ENCODE assay signal across 30 cellular contexts in the genomic region with DNA sequence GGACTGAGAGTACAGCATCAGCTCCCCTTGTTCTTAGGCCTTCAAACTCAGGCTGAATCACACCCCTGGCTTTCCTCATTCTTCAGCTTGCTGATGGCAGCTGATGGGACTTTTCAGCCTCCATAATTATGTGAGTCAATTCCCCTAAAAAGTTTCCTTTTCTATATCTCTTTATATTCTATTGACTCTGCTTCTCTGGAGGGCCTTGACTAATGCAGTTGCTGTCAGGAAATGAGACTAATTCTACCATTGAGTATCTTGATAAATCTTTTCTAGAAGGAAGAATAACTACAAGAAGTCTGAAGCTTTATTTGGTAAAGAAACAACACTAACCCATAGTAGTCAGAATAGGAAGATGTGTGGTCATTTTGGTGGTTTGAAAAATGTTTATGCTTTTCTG. TPM values are rescaled to one million over a fixed set of nuclear protein-coding genes. Genes with fewer than 3 reads are reported as not detected.
DNase-seq lines count a peak whose midpoint lies in the region; ATAC-seq, FAIRE-seq and TF ChIP-seq lines count a peak whose summit lies in the region.
"Had no signal": no experiment of that assay in that cellular context is flagged by ENCODE, and none has a peak within 500 bp of the region (broad histone marks: within the 10 kb centered on the region; RNA-seq: fewer than 3 reads in every experiment).

No MANE protein-coding gene starts in this region.

- H2AFZ ChIP-seq in GM12878 (ENCODE audit: control insufficient read depth, low read depth, low read length), result no peak overlapping the region; the same call in 1 of the 2 replicates

- RAD21 ChIA-PET in GM12878 (lab: Charles Lee; ENCODE audit: unreplicated experiment), result no interaction called here

- no peaks in the 10 kb centered on the region for H3K9me3 Mint-ChIP-seq in activated T-cell treated with anti-CD3 and anti-CD28 coated beads, Interleukin-2, amount 50 U/mL, for 72 hours
- peaks cover 13% of the 10 kb centered on the region for H3K9me3 Mint-ChIP-seq in type B pancreatic cell

- no TSS peak for BruUV-seq in GM12878 (replicated peaks; lab: Mats Ljungman, UMichigan)

- no peaks in the 10 kb centered on the region for H4K20me1 ChIP-seq in GM12878 (ENCODE audit: control insufficient read depth, insufficient read depth)

- H3K4me1 ChIP-seq in GM12878 (ENCODE audit: control insufficient read depth, insufficient read depth, low read length) (no peaks in the 10 kb centered on the region), SJCRH30 (no peaks in the 10 kb centered on the region)
- H3K4me1 ChIP-seq: A549 had no signal

- SMC1A ChIA-PET in GM12878 (lab: Charles Lee; ENCODE audit: uncharacterized antibody, unreplicated experiment), result interaction anchor here (1.7 kb wide), 1 partner anchor 12 kb away, joined by 8 read pairs; no protein-coding TSS in a partner anchor

- no peak overlapping the region for H3K4me3 ChIP-seq in GM12878
- no peak overlapping the region for H3K4me3 ChIP-seq in fibroblast of the aortic adventitia (ENCODE audit: low read depth, low read length)
- no peak overlapping the region for H3K4me3 ChIP-seq in SJCRH30
- H3K4me3 ChIP-seq: A549, SJSA1 had no signal

- TF ChIP-seq CTCF in GM12878 (IDR thresholded peaks at IDR 0.05 in 2 of 3, conservative IDR thresholded peaks at IDR 0.05 in 1 of 3; ENCODE audit: control insufficient read depth in 2 of 3, extremely low read depth in 1 of 3, insufficient read depth in 1 of 3, low read depth in 3 of 3, low read length in 3 of 3) (no peak), fibroblast of the aortic adventitia (IDR thresholded peaks at IDR 0.05; ENCODE audit: insufficient read depth, low read length) (no peak), type B pancreatic cell (conservative IDR thresholded peaks at IDR 0.05) (no peak)

- FAIRE-seq in GM12878 (lab: Jason Lieb, UNC) (no peak), GM19239 (lab: Jason Lieb, UNC) (no peak)
- FAIRE-seq: A549, GM12891, H1 had no signal

- H3K9ac ChIP-seq in GM12878 (ENCODE audit: control insufficient read depth, insufficient read depth, low read length), result no peak overlapping the region

- in situ Hi-C loops in GM12878 (cut with MboI), result no loop called here

- intact Hi-C loops in GM12878 (cut with micrococcal nuclease; ENCODE audit: unreplicated experiment), result no loop called here

- DNase-seq in activated T-cell treated with anti-CD3 and anti-CD28 coated beads, Interleukin-2, amount 50 U/mL, for 72 hours, result peak in 1 of 2 donors; percentile 4
- DNase-seq in activated T-cell treated with anti-CD3 and anti-CD28 coated beads, Interleukin-2, amount 50 U/mL, for 1 hour, result no peak
- DNase-seq in GM12878 (ENCODE audit: low read depth, low spot score), result no peak
- peak; percentile 17 for DNase-seq in fibroblast of the aortic adventitia (ENCODE audit: low read depth)
- DNase-seq in type B pancreatic cell (ENCODE audit: extremely low spot score, unreplicated experiment), result no peak
- no peak for DNase-seq in GM19239 (ENCODE audit: insufficient read length, low spot score)
- no peak for DNase-seq in SJCRH30
- DNase-seq: C1 segment of cervical spinal cord; CD4-positive, alpha-beta memory T cell; COR-L47; GDM1; HCEC 1CT; KBM-7; MV-4-11; NCI-H1105; NCI-H1436 treated with DMSO at 0.1 percent for 48 hours; NCI-H187 treated with DMSO at 0.1 percent for 48 hours; NCI-H2171 treated with DMSO at 0.1 percent for 48 hours; NCI-H345; NCI-H524 treated with DMSO at 0.1 percent for 48 hours; NCI-H774; PC-3 had no signal

- H3K4me2 ChIP-seq in GM12878 (ENCODE audit: control insufficient read depth, insufficient read depth), result no peak overlapping the region
- H3K4me2 ChIP-seq: A549 had no signal

- no peak for TF ChIP-seq EP300 in GM12878 (IDR thresholded peaks at IDR 0.05; ENCODE audit: borderline replicate concordance in 1 of 2, control insufficient read depth in 1 of 2, low read depth in 2 of 2, low read length in 2 of 2)

- H3K4me3 Mint-ChIP-seq in activated T-cell treated with anti-CD3 and anti-CD28 coated beads, Interleukin-2, amount 50 U/mL, for 72 hours, result no peak overlapping the region
- H3K4me3 Mint-ChIP-seq in type B pancreatic cell, result no peak overlapping the region
- H3K4me3 Mint-ChIP-seq: CD4-positive, alpha-beta memory T cell had no signal

- no peak for TF ChIP-seq RAD21 in GM12878 (IDR thresholded peaks at IDR 0.05; ENCODE audit: insufficient read depth, low read depth, low read length)

- peak; percentile 53 to 76 for ATAC-seq in activated T-cell treated with anti-CD3 and anti-CD28 coated beads, Interleukin-2, amount 50 U/mL, for 72 hours (replicated peaks in 1 of 2)
- ATAC-seq in GM12878, result no peak
- ATAC-seq: A549, PC-3, Right ventricle myocardium inferior had no signal

- POLR2A ChIA-PET in GM12878 (lab: Charles Lee), result no interaction called here

- H3K79me2 ChIP-seq in GM12878 (ENCODE audit: control insufficient read depth, insufficient read depth, low read length), result no peaks in the 10 kb centered on the region

- H3K27ac Mint-ChIP-seq in activated T-cell treated with anti-CD3 and anti-CD28 coated beads, Interleukin-2, amount 50 U/mL, for 72 hours, result peak overlapping the region; percentile 12
- H3K27ac Mint-ChIP-seq in type B pancreatic cell, result peak overlapping the region; percentile 5
- H3K27ac Mint-ChIP-seq: CD4-positive, alpha-beta memory T cell had no signal

- CTCF ChIA-PET in GM12878 (lab: Yijun Ruan, JAX), result interaction anchor here (0.8 to 2.3 kb wide), 4 partner anchors 11 to 303 kb away, joined by 3 to 16 read pairs (median 4); no protein-coding TSS in a partner anchor

- H3K9me3 ChIP-seq in GM12878 (replicated peaks; ENCODE audit: control insufficient read depth, insufficient read depth, low read length), result no peaks in the 10 kb centered on the region
- no peaks in the 10 kb centered on the region for H3K9me3 ChIP-seq in SJCRH30 (replicated peaks)
- H3K9me3 ChIP-seq: A549, SJSA1 had no signal

- H3K27me3 ChIP-seq in GM12878 (replicated peaks in 1 of 2; ENCODE audit: control insufficient read depth in 2 of 2, insufficient read depth in 2 of 2, low read length in 1 of 2) (no peaks in the 10 kb centered on the region), SJCRH30 (no peaks in the 10 kb centered on the region)
- H3K27me3 ChIP-seq: SJSA1 had no signal

- TF ChIP-seq POLR2A in GM12878 (IDR thresholded peaks at IDR 0.05; ENCODE audit: low read depth, low read length), result no peak

- H3K27me3 Mint-ChIP-seq in activated T-cell treated with anti-CD3 and anti-CD28 coated beads, Interleukin-2, amount 50 U/mL, for 72 hours (ENCODE audit: low read depth), result peaks cover 6% of the 10 kb centered on the region
- peaks cover 6% of the 10 kb centered on the region for H3K27me3 Mint-ChIP-seq in type B pancreatic cell

- H3K36me3 ChIP-seq in GM12878 (ENCODE audit: control insufficient read depth in 2 of 2, insufficient read depth in 2 of 2, low read length in 1 of 2), result no peaks in the 10 kb centered on the region
- H3K36me3 ChIP-seq in SJCRH30, result no peaks in the 10 kb centered on the region
- H3K36me3 ChIP-seq: SJSA1 had no signal

- no peaks in the 10 kb centered on the region for H3K36me3 Mint-ChIP-seq in activated T-cell treated with anti-CD3 and anti-CD28 coated beads, Interleukin-2, amount 50 U/mL, for 72 hours (ENCODE audit: insufficient read depth in 2 of 2)
- no peaks in the 10 kb centered on the region for H3K36me3 Mint-ChIP-seq in type B pancreatic cell
- H3K36me3 Mint-ChIP-seq: CD4-positive, alpha-beta memory T cell had no signal

- peaks cover 6% of the 10 kb centered on the region for H3K4me1 Mint-ChIP-seq in activated T-cell treated with anti-CD3 and anti-CD28 coated beads, Interleukin-2, amount 50 U/mL, for 72 hours (ENCODE audit: low read depth)
- no peaks in the 10 kb centered on the region for H3K4me1 Mint-ChIP-seq in type B pancreatic cell (ENCODE audit: unreplicated experiment)
- H3K4me1 Mint-ChIP-seq: CD4-positive, alpha-beta memory T cell had no signal

- H3K27ac ChIP-seq in GM12878 (ENCODE audit: control insufficient read depth, insufficient read depth), result no peak overlapping the region
- H3K27ac ChIP-seq in SJCRH30, result no peak overlapping the region
- H3K27ac ChIP-seq: A549, SJSA1 had no signal

RNA-seq across cellular contexts. Expression of a gene that starts 16.0 kb away (rescaled TPM):
- total RNA-seq in activated T-cell treated with anti-CD3 and anti-CD28 coated beads, Interleukin-2, amount 50 U/mL, for 72 hours, result not detected
- total RNA-seq in GM12878 (2013; cell fraction: nucleolus; rRNA removed), result not detected in 2 replicates
- not detected in 2 replicates for total RNA-seq in GM12878 (2014; rRNA removed)
- not detected in 2 replicates for total RNA-seq in GM12878 (2014; rRNA removed; fragmentation: Illumina TruSeq; extraction: Trizol)
- not detected in 2 replicates for total RNA-seq in GM12878 (2021)
- polyA plus RNA-seq in GM12878 (2011; ENCODE audit: low read depth), result not detected
- not detected in 2 replicates for polyA plus RNA-seq in GM12878 (2011; rRNA removed)
- not detected in 2 replicates for polyA plus RNA-seq in GM12878 (2011; cell fraction: cytosol; rRNA removed)
- polyA plus RNA-seq in GM12878 (2011; cell fraction: nucleus; rRNA removed), result not detected in 2 replicates
- polyA plus RNA-seq in GM12878 (2012), result not detected in 2 replicates
- polyA plus RNA-seq in GM12878 (2014; fragmentation: Illumina TruSeq; extraction: Trizol), result not detected in 2 replicates
- polyA plus RNA-seq in GM12878 (2014; fragmentation: Nextera tagmentation; extraction: Ambion mirVana), result not detected
- not detected in 2 replicates for polyA plus RNA-seq in GM12878 (2014; rRNA removed)
- not detected for polyA plus RNA-seq in GM12878 (2016; fragmentation: Nextera tagmentation; extraction: Ambion mirVana)
- polyA minus RNA-seq in GM12878 (2011; rRNA and poly(A)+ RNA removed), result not detected in 2 replicates
- not detected in 2 replicates for polyA minus RNA-seq in GM12878 (2011; cell fraction: cytosol; rRNA and poly(A)+ RNA removed)
- not detected in 2 replicates for polyA minus RNA-seq in GM12878 (2011; cell fraction: nucleus; rRNA and poly(A)+ RNA removed)
- total RNA-seq in fibroblast of the aortic adventitia (ENCODE audit: low replicate concordance), result not detected in 2 replicates
- not detected in 2 replicates for total RNA-seq in type B pancreatic cell (ENCODE audit: low replicate concordance)
- not detected in 2 replicates for total RNA-seq in SJCRH30 (2014; rRNA removed; shearing (Covaris generic))
- total RNA-seq: H1, LHCN-M2, MCF 10A, PC-3, RPMI7951, SJSA1 had no signal
- polyA plus RNA-seq: CD4-positive, alpha-beta memory T cell had no signal

RNA-seq across cellular contexts. Expression of a gene that starts 43.4 kb away (rescaled TPM):
- total RNA-seq in activated T-cell treated with anti-CD3 and anti-CD28 coated beads, Interleukin-2, amount 50 U/mL, for 72 hours, result not detected
- total RNA-seq in GM12878 (2013; cell fraction: nucleolus; rRNA removed), result not detected in 2 replicates
- total RNA-seq in GM12878 (2014; rRNA removed), result not detected in 2 replicates
- not detected in 2 replicates for total RNA-seq in GM12878 (2014; rRNA removed; fragmentation: Illumina TruSeq; extraction: Trizol)
- total RNA-seq in GM12878 (2021), result not detected in 2 replicates
- not detected for polyA plus RNA-seq in GM12878 (2011; ENCODE audit: low read depth)
- not detected in 2 replicates for polyA plus RNA-seq in GM12878 (2011; rRNA removed)
- not detected in 2 replicates for polyA plus RNA-seq in GM12878 (2011; cell fraction: cytosol; rRNA removed)
- not detected in 2 replicates for polyA plus RNA-seq in GM12878 (2011; cell fraction: nucleus; rRNA removed)
- not detected in 2 replicates for polyA plus RNA-seq in GM12878 (2012)
- not detected in 2 replicates for polyA plus RNA-seq in GM12878 (2014; fragmentation: Illumina TruSeq; extraction: Trizol)
- polyA plus RNA-seq in GM12878 (2014; fragmentation: Nextera tagmentation; extraction: Ambion mirVana), result not detected
- polyA plus RNA-seq in GM12878 (2014; rRNA removed), result not detected in 2 replicates
- not detected for polyA plus RNA-seq in GM12878 (2016; fragmentation: Nextera tagmentation; extraction: Ambion mirVana)
- not detected in 2 replicates for polyA minus RNA-seq in GM12878 (2011; rRNA and poly(A)+ RNA removed)
- not detected in 2 replicates for polyA minus RNA-seq in GM12878 (2011; cell fraction: cytosol; rRNA and poly(A)+ RNA removed)
- polyA minus RNA-seq in GM12878 (2011; cell fraction: nucleus; rRNA and poly(A)+ RNA removed), result not detected in 2 replicates
- not detected in 2 replicates for total RNA-seq in fibroblast of the aortic adventitia (ENCODE audit: low replicate concordance)
- not detected in 2 replicates for total RNA-seq in type B pancreatic cell (ENCODE audit: low replicate concordance)
- total RNA-seq in SJCRH30 (2014; rRNA removed; shearing (Covaris generic)), result 0.61 TPM in 1 of 2 replicates, not detected in the other
- total RNA-seq: CD4-positive, alpha-beta memory T cell; H1; LHCN-M2; MCF 10A; PC-3; RPMI7951; SJSA1 had no signal
- polyA plus RNA-seq: A549; CD4-positive, alpha-beta memory T cell had no signal

RNA-seq across cellular contexts. Expression of a gene that starts 55.9 kb away (rescaled TPM):
- total RNA-seq in activated T-cell treated with anti-CD3 and anti-CD28 coated beads, Interleukin-2, amount 50 U/mL, for 72 hours, result not detected
- total RNA-seq in GM12878 (2013; cell fraction: nucleolus; rRNA removed), result 18.8 and 19.1 TPM in 2 replicates
- total RNA-seq in GM12878 (2014; rRNA removed) (16.1 and 17.1 TPM in 2 replicates), GM12878 (2014; rRNA removed; fragmentation: Illumina TruSeq; extraction: Trizol) (13.2 and 14.2 TPM in 2 replicates), GM12878 (2021) (11.5 and 12.7 TPM in 2 replicates), fibroblast of the aortic adventitia (ENCODE audit: low replicate concordance) (not detected in 2 replicates), type B pancreatic cell (ENCODE audit: low replicate concordance) (0.21 TPM in 1 of 2 replicates, not detected in the other)
- polyA plus RNA-seq in GM12878 (2011; ENCODE audit: low read depth), result 19.8 TPM
- polyA plus RNA-seq in GM12878 (2011; rRNA removed) (20.5 and 22.4 TPM in 2 replicates), GM12878 (2014; fragmentation: Illumina TruSeq; extraction: Trizol) (12.5 and 17.0 TPM in 2 replicates), GM12878 (2014; fragmentation: Nextera tagmentation; extraction: Ambion mirVana) (1 to 10 TPM; 9.4 to 9.6 TPM), GM12878 (2014; rRNA removed) (18.1 and 23.0 TPM in 2 replicates), GM12878 (2016; fragmentation: Nextera tagmentation; extraction: Ambion mirVana) (10 to 100 TPM; 24.0 to 24.9 TPM)
- 42.5 and 45.1 TPM in 2 replicates for polyA plus RNA-seq in GM12878 (2011; cell fraction: cytosol; rRNA removed)
- 8.7 and 12.1 TPM in 2 replicates for polyA plus RNA-seq in GM12878 (2011; cell fraction: nucleus; rRNA removed)
- 28.0 and 44.1 TPM in 2 replicates for polyA plus RNA-seq in GM12878 (2012)
- 23.8 and 48.9 TPM in 2 replicates for polyA minus RNA-seq in GM12878 (2011; rRNA and poly(A)+ RNA removed)
- 8.6 and 10.3 TPM in 2 replicates for polyA minus RNA-seq in GM12878 (2011; cell fraction: cytosol; rRNA and poly(A)+ RNA removed)
- polyA minus RNA-seq in GM12878 (2011; cell fraction: nucleus; rRNA and poly(A)+ RNA removed), result 4.5 and 8.8 TPM in 2 replicates
- total RNA-seq in SJCRH30 (2014; rRNA removed; shearing (Covaris generic)), result not detected in 2 replicates
- total RNA-seq: CD4-positive, alpha-beta memory T cell; H1; LHCN-M2; MCF 10A; PC-3; RPMI7951; SJSA1 had no signal
- polyA plus RNA-seq: CD4-positive, alpha-beta memory T cell; H1 had no signal

Comparison
In these comparisons a context has a peak if more than half of its experiments do, and no peak if none do; other contexts are left out.
1. RNA of a gene that starts 55.9 kb away (total RNA-seq): 11.5 to 19.1 TPM in GM12878; not detected in fibroblast of the aortic adventitia, not detected in activated T-cell treated with anti-CD3 and anti-CD28 coated beads, Interleukin-2, amount 50 U/mL, for 72 hours, 0.21 TPM in type B pancreatic cell and not detected in SJCRH30; every median in the first group is over 10 times any median in the second.